ENCODE assay signal across 12 cellular contexts in the genomic region with DNA sequence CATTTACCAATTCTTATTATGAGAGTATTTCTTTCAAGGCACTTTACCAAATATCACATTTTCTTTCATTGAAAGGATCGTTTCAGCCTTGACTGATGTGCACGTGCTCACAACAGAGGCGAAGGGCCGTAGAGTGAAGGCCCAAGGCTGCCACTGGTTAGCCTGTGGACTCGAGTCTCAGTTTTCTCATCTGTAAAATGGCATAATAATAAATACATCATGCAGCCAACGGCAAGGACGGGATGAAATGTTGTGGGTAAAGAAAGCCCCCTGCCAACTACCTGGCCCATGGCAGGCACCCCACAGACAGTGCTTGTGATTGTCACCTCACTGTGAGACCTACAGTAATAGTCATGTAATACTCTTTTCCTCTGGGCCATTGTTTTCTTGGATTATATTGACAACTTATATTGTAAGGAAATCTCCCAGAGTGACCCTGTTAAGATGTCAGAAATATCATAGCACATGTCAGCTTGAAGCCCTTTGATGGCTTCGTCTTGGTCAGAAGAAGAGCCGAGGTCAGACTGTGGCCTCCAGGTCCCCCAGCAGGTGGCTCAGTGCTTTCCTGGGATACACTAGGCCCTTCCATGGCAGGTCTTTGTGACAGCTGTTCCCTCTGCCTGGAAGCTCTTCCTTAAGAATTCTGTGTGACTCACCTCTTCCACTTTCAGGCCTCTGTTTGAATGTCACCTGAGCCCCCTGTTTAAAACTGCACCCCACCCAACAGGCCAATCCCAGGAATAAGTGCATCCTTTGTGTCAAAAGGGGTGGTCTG. TPM values are rescaled to one million over a fixed set of nuclear protein-coding genes. Genes with fewer than 3 reads are reported as not detected.
DNase-seq lines count a peak whose midpoint lies in the region; ATAC-seq and TF ChIP-seq lines count a peak whose summit lies in the region.
"Had no signal": no experiment of that assay in that cellular context is flagged by ENCODE, and none has a peak within 500 bp of the region (broad histone marks: within the 10 kb centered on the region; RNA-seq: fewer than 3 reads in every experiment).

No MANE protein-coding gene starts in this region.

- ATAC-seq in HG02623 (IDR thresholded peaks at IDR 0.05; ENCODE audit: unreplicated experiment) (no peak), GM19395 (IDR thresholded peaks at IDR 0.05; ENCODE audit: unreplicated experiment) (no peak)
- ATAC-seq in activated CD8-positive, alpha-beta memory T cell treated with anti-CD3 and anti-CD28 coated beads, Interleukin-2, amount 10 ng/mL, durations not matched to agents 7 days and 5 days = no peak
- ATAC-seq: natural killer cell had no signal

- in situ Hi-C loops in SK-MEL-5 (cut with HindIII; ENCODE audit: low pct_unique_long_range_greater_than_20kb, low sequenced_read_pairs) = no loop called here

- TF ChIP-seq CTCF in A673 (conservative IDR thresholded peaks at IDR 0.05; ENCODE audit: low read depth, low read length) = 0 out of 2 replicates have a peak, but pooled peaks have one; percentile 18

- H3K4me3 Mint-ChIP-seq in activated CD8-positive, alpha-beta memory T cell treated with anti-CD3 and anti-CD28 coated beads, Interleukin-2, amount 10 ng/mL, durations not matched to agents 7 days and 5 days = no peak overlapping the region
- H3K4me3 Mint-ChIP-seq: activated naive CD8-positive, alpha-beta T cell treated with anti-CD3 and anti-CD28 coated beads for 36 hours; CD4-positive, alpha-beta memory T cell; natural killer cell had no signal

- no peak overlapping the region for H3K27ac ChIP-seq in A673 (ENCODE audit: low read depth, low read length, poor library complexity, severe bottlenecking)

- no peak overlapping the region for H3K4me3 ChIP-seq in A673 (ENCODE audit: low read depth, low read length, poor library complexity, severe bottlenecking)

- intact Hi-C loops in A673 (cut with micrococcal nuclease; ENCODE audit: unreplicated experiment) = loop anchor here (2.0 to 5.0 kb wide), 2 partner anchors 92 to 137 kb away; no protein-coding TSS in a partner anchor

- no peaks in the 10 kb centered on the region for H3K4me1 Mint-ChIP-seq in activated CD8-positive, alpha-beta memory T cell treated with anti-CD3 and anti-CD28 coated beads, Interleukin-2, amount 10 ng/mL, durations not matched to agents 7 days and 5 days
- H3K4me1 Mint-ChIP-seq: activated naive CD8-positive, alpha-beta T cell treated with anti-CD3 and anti-CD28 coated beads for 36 hours; natural killer cell had no signal

- H3K9me3 ChIP-seq in A673 (ENCODE audit: low read depth, low read length, poor library complexity, severe bottlenecking) = no peaks in the 10 kb centered on the region

- POLR2A ChIA-PET in A673 (lab: Charles Lee; ENCODE audit: low non-redundant PET) = no interaction called here

- DNase-seq in A673 (ENCODE audit: low spot score) (no peak), H4 (ENCODE audit: low spot score) (peak; percentile 31), SK-MEL-5 (ENCODE audit: low read depth, low spot score) (peak; percentile 63), islet precursor cell (peak; percentile 82), T1000 (lab: John Stamatoyannopoulos, UW) (no peak)
- no peak for DNase-seq in activated CD8-positive, alpha-beta memory T cell treated with anti-CD3 and anti-CD28 coated beads, Interleukin-2, amount 10 ng/mL, durations not matched to agents 7 days and 5 days
- DNase-seq: activated naive CD8-positive, alpha-beta T cell treated with anti-CD3 and anti-CD28 coated beads for 36 hours; CD4-positive, alpha-beta memory T cell; natural killer cell; NCI-H1105 treated with DMSO at 0.1 percent for 48 hours had no signal

- no peaks in the 10 kb centered on the region for H3K36me3 Mint-ChIP-seq in activated CD8-positive, alpha-beta memory T cell treated with anti-CD3 and anti-CD28 coated beads, Interleukin-2, amount 10 ng/mL, durations not matched to agents 7 days and 5 days
- H3K36me3 Mint-ChIP-seq: activated naive CD8-positive, alpha-beta T cell treated with anti-CD3 and anti-CD28 coated beads for 36 hours; CD4-positive, alpha-beta memory T cell; natural killer cell had no signal

- peaks cover 12% of the 10 kb centered on the region for H3K27me3 Mint-ChIP-seq in activated CD8-positive, alpha-beta memory T cell treated with anti-CD3 and anti-CD28 coated beads, Interleukin-2, amount 10 ng/mL, durations not matched to agents 7 days and 5 days
- H3K27me3 Mint-ChIP-seq: CD4-positive, alpha-beta memory T cell had no signal

- CTCF ChIA-PET in A673 (lab: Charles Lee) = no interaction called here
- CTCF ChIA-PET in activated CD8-positive, alpha-beta memory T cell treated with anti-CD3 and anti-CD28 coated beads, Interleukin-2, amount 10 ng/mL, durations not matched to agents 7 days and 5 days (lab: Charles Lee) = no interaction called here

- H3K4me1 ChIP-seq in A673 (ENCODE audit: insufficient read depth, low read length, poor library complexity, severe bottlenecking) = peaks cover 11% of the 10 kb centered on the region

- no peak overlapping the region for H3K27ac Mint-ChIP-seq in activated CD8-positive, alpha-beta memory T cell treated with anti-CD3 and anti-CD28 coated beads, Interleukin-2, amount 10 ng/mL, durations not matched to agents 7 days and 5 days
- H3K27ac Mint-ChIP-seq: activated naive CD8-positive, alpha-beta T cell treated with anti-CD3 and anti-CD28 coated beads for 36 hours; CD4-positive, alpha-beta memory T cell; natural killer cell had no signal

- no peaks in the 10 kb centered on the region for H3K9me3 Mint-ChIP-seq in activated CD8-positive, alpha-beta memory T cell treated with anti-CD3 and anti-CD28 coated beads, Interleukin-2, amount 10 ng/mL, durations not matched to agents 7 days and 5 days (ENCODE audit: low read depth)
- H3K9me3 Mint-ChIP-seq: activated naive CD8-positive, alpha-beta T cell treated with anti-CD3 and anti-CD28 coated beads for 36 hours; CD4-positive, alpha-beta memory T cell; natural killer cell had no signal

- no peaks in the 10 kb centered on the region for H3K36me3 ChIP-seq in A673 (ENCODE audit: insufficient read depth, low read length, poor library complexity, severe bottlenecking)

- no peaks in the 10 kb centered on the region for H3K27me3 ChIP-seq in A673 (replicated peaks; ENCODE audit: insufficient read depth, low read depth, low read length, poor library complexity)

- no TSS peak for BruUV-seq in A673 (replicated peaks; lab: Mats Ljungman, UMichigan)

RNA-seq across cellular contexts. Expression of gene FAM50B, which starts 36.3 kb away (rescaled TPM):
- total RNA-seq in A673 (2021) = 10.1 and 13.0 TPM in 2 replicates
- 3.2 and 8.4 TPM in 2 replicates for total RNA-seq in H4 (2014; rRNA removed; shearing (Covaris generic))
- total RNA-seq in SK-MEL-5 (2014; rRNA removed; shearing (Covaris generic)) = 14.4 and 16.7 TPM in 2 replicates
- polyA plus RNA-seq in SK-MEL-5 (2015; cell fraction: cytosol; rRNA removed) = 31.1 and 34.6 TPM in 2 replicates
- 3.4 and 7.0 TPM in 2 replicates for polyA plus RNA-seq in SK-MEL-5 (2015; cell fraction: nucleus; rRNA removed)
- total RNA-seq in activated CD8-positive, alpha-beta memory T cell treated with anti-CD3 and anti-CD28 coated beads, Interleukin-2, amount 10 ng/mL, durations not matched to agents 7 days and 5 days = 10 to 100 TPM in 1 of 2 experiments, 1 to 10 TPM in 1; 8.8 to 10.6 TPM

Comparison
In these comparisons a context has a peak if more than half of its experiments do, and no peak if none do; other contexts are left out.
1. DNase-seq: peak in H4 (single experiment), SK-MEL-5 (single experiment) and islet precursor cell (single experiment); none in A673 (single experiment), activated CD8-positive, alpha-beta memory T cell treated with anti-CD3 and anti-CD28 coated beads, Interleukin-2, amount 10 ng/mL, durations not matched to agents 7 days and 5 days (single experiment) and T1000 (single experiment).